8 cellular contexts compared by ENCODE assay signal in genomic region chr14:103104654-103105511, GRCh38. TPM values are rescaled to one million over a fixed set of nuclear protein-coding genes. Genes with fewer than 3 reads are reported as not detected.
DNase-seq lines count a peak whose midpoint lies in the region; ATAC-seq and TF ChIP-seq lines count a peak whose summit lies in the region.

No MANE protein-coding gene starts in this region.

- H4K20me1 ChIP-seq in OCI-LY7 (ENCODE audit: insufficient read depth, low read length) = no peaks in the 10 kb centered on the region

- BruUV-seq in OCI-LY7 (replicated peaks; lab: Mats Ljungman, UMichigan) = no TSS peak

- H3K36me3 ChIP-seq in OCI-LY7 (ENCODE audit: insufficient read depth, low read length) (no peaks in the 10 kb centered on the region), upper lobe of right lung (no peaks in the 10 kb centered on the region)

- H3K9me3 Mint-ChIP-seq in activated T-helper 17 cell treated with anti-CD3 and anti-CD28 coated beads, Interleukin-2, amount 50 U/mL, for 72 hours = no peaks in the 10 kb centered on the region
- no peaks in the 10 kb centered on the region for H3K9me3 Mint-ChIP-seq in osteocyte (ENCODE audit: unreplicated experiment)

- ATAC-seq in HG03196 (IDR thresholded peaks at IDR 0.05; ENCODE audit: unreplicated experiment) (peak; percentile 37), upper lobe of right lung (peak; percentile 84), HG02973 (IDR thresholded peaks at IDR 0.05; ENCODE audit: unreplicated experiment) (no peak)
- peak; percentile 85 for ATAC-seq in activated T-helper 17 cell treated with anti-CD3 and anti-CD28 coated beads, Interleukin-2, amount 50 U/mL, for 72 hours (replicated peaks)

- TF ChIP-seq CTCF in OCI-LY7 (conservative IDR thresholded peaks at IDR 0.05; ENCODE audit: low read length) = peak; percentile 92
- peak; percentile 95 for TF ChIP-seq CTCF in osteocyte (IDR thresholded peaks at IDR 0.05)
- peak; percentile 96 for TF ChIP-seq CTCF in upper lobe of right lung (IDR thresholded peaks at IDR 0.05)

- H3K27me3 Mint-ChIP-seq in activated T-helper 17 cell treated with anti-CD3 and anti-CD28 coated beads, Interleukin-2, amount 50 U/mL, for 72 hours = peaks cover 22% of the 10 kb centered on the region
- no peaks in the 10 kb centered on the region for H3K27me3 Mint-ChIP-seq in osteocyte (ENCODE audit: unreplicated experiment)

- POLR2A ChIA-PET in OCI-LY7 (lab: Charles Lee) = interaction anchor here (0.5 to 1.1 kb wide), 3 partner anchors 9 to 35 kb away, joined by 3 to 9 read pairs (median 5); no protein-coding TSS in a partner anchor

- CTCF ChIA-PET in OCI-LY7 (lab: Charles Lee; ENCODE audit: unreplicated experiment) = interaction anchor here (0.6 to 2.5 kb wide), 11 partner anchors 9 to 190 kb away, joined by 3 to 24 read pairs (median 4); no protein-coding TSS in a partner anchor

- H3K4me1 Mint-ChIP-seq in activated T-helper 17 cell treated with anti-CD3 and anti-CD28 coated beads, Interleukin-2, amount 50 U/mL, for 72 hours = peaks cover 6% of the 10 kb centered on the region
- peaks cover 6% of the 10 kb centered on the region for H3K4me1 Mint-ChIP-seq in osteocyte (ENCODE audit: unreplicated experiment)

- H3K9me2 ChIP-seq in OCI-LY7 (ENCODE audit: insufficient read depth, low read length) = no peaks in the 10 kb centered on the region

- H3K36me3 Mint-ChIP-seq in activated T-helper 17 cell treated with anti-CD3 and anti-CD28 coated beads, Interleukin-2, amount 50 U/mL, for 72 hours (ENCODE audit: low read depth) = no peaks in the 10 kb centered on the region
- H3K36me3 Mint-ChIP-seq in osteocyte (ENCODE audit: unreplicated experiment) = no peaks in the 10 kb centered on the region

- no peaks in the 10 kb centered on the region for H3K9me3 ChIP-seq in OCI-LY7 (ENCODE audit: low read length)
- H3K9me3 ChIP-seq in upper lobe of right lung = no peaks in the 10 kb centered on the region

- H3K4me3 Mint-ChIP-seq in activated T-helper 17 cell treated with anti-CD3 and anti-CD28 coated beads, Interleukin-2, amount 50 U/mL, for 72 hours = peak overlapping the region; percentile 18
- no peak overlapping the region for H3K4me3 Mint-ChIP-seq in osteocyte (ENCODE audit: unreplicated experiment)

- H3K4me2 ChIP-seq in OCI-LY7 (ENCODE audit: low read length) = peak overlapping the region; percentile 60

- DNase-seq in ELR (ENCODE audit: low read depth) (peak; percentile 53), OCI-LY7 (ENCODE audit: low spot score) (peak; percentile 66), foreskin melanocyte (peak; percentile 19), osteocyte (ENCODE audit: extremely low spot score, unreplicated experiment) (no peak), upper lobe of right lung (peak; percentile 89)

- intact Hi-C loops in OCI-LY7 (cut with micrococcal nuclease; ENCODE audit: unreplicated experiment) (loop anchor here (1.0 kb wide), 4 partner anchors 27 to 187 kb away; no protein-coding TSS in a partner anchor), upper lobe of right lung (cut with DNase I) (loop anchor here (10.0 kb wide), 2 partner anchors 80 to 190 kb away; no protein-coding TSS in a partner anchor)

- H3K27me3 ChIP-seq in upper lobe of right lung = peaks cover 34% of the 10 kb centered on the region

- H3K27ac ChIP-seq in OCI-LY7 (ENCODE audit: low read depth, low read length, poor library complexity, severe bottlenecking) = peak overlapping the region; percentile 62
- H3K27ac ChIP-seq in upper lobe of right lung = no peak overlapping the region

- H3K4me1 ChIP-seq in OCI-LY7 (ENCODE audit: insufficient read depth, low read length, poor library complexity, severe bottlenecking) (peaks cover 34% of the 10 kb centered on the region), upper lobe of right lung (peaks cover 25% of the 10 kb centered on the region)

- no peak overlapping the region for H3K27ac Mint-ChIP-seq in activated T-helper 17 cell treated with anti-CD3 and anti-CD28 coated beads, Interleukin-2, amount 50 U/mL, for 72 hours
- no peak overlapping the region for H3K27ac Mint-ChIP-seq in osteocyte (ENCODE audit: unreplicated experiment)

- H2AFZ ChIP-seq in OCI-LY7 (ENCODE audit: low read length) = peak overlapping the region; percentile 50; the same call in 1 of the 2 replicates

- H3K4me3 ChIP-seq in OCI-LY7 (ENCODE audit: low read depth, low read length, poor library complexity, severe bottlenecking) = peak overlapping the region; percentile 13
- H3K4me3 ChIP-seq in upper lobe of right lung = no peak overlapping the region

- no peaks in the 10 kb centered on the region for H3K79me2 ChIP-seq in OCI-LY7 (ENCODE audit: insufficient read depth, low read depth, low read length)

RNA-seq across cellular contexts. Expression of gene EXOC3L4, which starts 10.4 kb away (rescaled TPM):
- not detected in 2 replicates for total RNA-seq in OCI-LY7 (2014; rRNA removed; shearing (Covaris generic))
- total RNA-seq in OCI-LY7 (2022) (not detected in 2 replicates), osteocyte (0.86 TPM in 1 of 2 replicates, not detected in the other), upper lobe of right lung (4.2 TPM)
- not detected for total RNA-seq in activated T-helper 17 cell treated with anti-CD3 and anti-CD28 coated beads, Interleukin-2, amount 50 U/mL, for 72 hours

RNA-seq across cellular contexts. Expression of gene TNFAIP2, which starts 18.4 kb away (rescaled TPM):
- total RNA-seq in OCI-LY7 (2014; rRNA removed; shearing (Covaris generic)) = not detected in 2 replicates
- total RNA-seq in OCI-LY7 (2022) (not detected in 2 replicates), osteocyte (1.3 and 2.9 TPM in 2 replicates), upper lobe of right lung (158 TPM)
- 1 to 10 TPM; 3.0 to 4.0 TPM for total RNA-seq in activated T-helper 17 cell treated with anti-CD3 and anti-CD28 coated beads, Interleukin-2, amount 50 U/mL, for 72 hours

RNA-seq across cellular contexts. Expression of gene LBHD2, which starts 20.9 kb away (rescaled TPM):
- total RNA-seq in OCI-LY7 (2014; rRNA removed; shearing (Covaris generic)) = not detected in 2 replicates
- total RNA-seq in OCI-LY7 (2022) (not detected in 2 replicates), osteocyte (not detected in 2 replicates), upper lobe of right lung (not detected)
- not detected for total RNA-seq in activated T-helper 17 cell treated with anti-CD3 and anti-CD28 coated beads, Interleukin-2, amount 50 U/mL, for 72 hours

RNA-seq across cellular contexts. Expression of gene CDC42BPB, which starts 47.5 kb away (rescaled TPM):
- total RNA-seq in OCI-LY7 (2014; rRNA removed; shearing (Covaris generic)) = 0.03 TPM in 1 of 2 replicates, not detected in the other
- total RNA-seq in OCI-LY7 (2022) (0.20 and 0.46 TPM in 2 replicates), osteocyte (99.0 and 102 TPM in 2 replicates), upper lobe of right lung (102 TPM)
- total RNA-seq in activated T-helper 17 cell treated with anti-CD3 and anti-CD28 coated beads, Interleukin-2, amount 50 U/mL, for 72 hours = 1 to 10 TPM; 7.2 to 7.3 TPM

Comparison
In these comparisons a context has a peak if more than half of its experiments do, and no peak if none do; other contexts are left out.
1. RNA of gene TNFAIP2, which starts 18.4 kb away (total RNA-seq): 158 TPM in upper lobe of right lung (single experiment); 3.0 to 4.0 TPM in activated T-helper 17 cell treated with anti-CD3 and anti-CD28 coated beads, Interleukin-2, amount 50 U/mL, for 72 hours, 1.3 to 2.9 TPM in osteocyte and not detected in OCI-LY7; every median in the first group is over 10 times any median in the second.
2. Peak in every context shown above with its lines, with median percentiles within 50 percentile points of each other: CTCF ChIP-seq.